Comparison of ENCODE assay signal across 12 cellular contexts in the genomic region with DNA sequence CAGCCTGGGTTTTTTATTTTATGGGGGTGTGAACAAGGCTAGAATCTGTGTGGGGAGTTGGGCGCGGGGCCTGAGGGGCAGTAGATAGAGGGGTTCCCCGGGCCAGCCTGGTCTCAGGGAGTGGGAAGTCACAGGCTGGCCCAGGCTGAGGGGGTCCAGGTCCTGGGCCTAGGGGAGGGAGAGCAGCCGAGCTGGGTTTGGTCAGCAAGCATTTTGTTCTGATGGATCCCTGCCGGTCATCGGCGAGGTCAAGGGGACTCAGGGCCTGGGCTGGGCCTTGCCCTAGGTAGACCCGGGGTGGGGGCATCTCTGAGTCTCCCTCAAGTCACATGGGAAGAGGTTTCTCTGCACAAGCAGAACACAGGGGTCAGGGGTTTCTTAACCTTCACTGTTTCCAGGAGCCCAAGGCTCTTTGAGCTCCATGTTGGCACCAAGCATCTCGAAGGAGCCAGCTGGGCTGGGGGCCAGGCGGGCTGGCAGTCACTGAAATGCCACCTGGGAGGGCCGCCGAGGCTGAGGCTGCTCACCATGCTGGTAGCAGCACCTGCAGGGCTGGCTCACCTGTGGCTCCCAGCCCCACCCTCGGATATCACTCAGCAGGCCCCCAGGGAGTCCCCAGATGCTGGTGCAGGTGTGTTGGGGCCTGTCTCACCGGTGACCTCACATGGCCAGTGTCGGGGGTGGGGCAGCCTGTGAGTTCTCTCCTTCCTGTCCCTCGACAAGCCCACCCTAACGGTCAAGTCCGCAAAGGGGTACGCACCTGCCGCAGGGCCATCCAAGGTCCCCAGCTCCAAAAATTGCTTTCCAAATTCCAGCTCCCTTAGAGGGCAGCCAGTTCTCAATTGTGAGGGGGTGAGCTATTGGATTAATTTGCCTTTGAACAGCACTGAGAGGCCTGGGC. TPM values are rescaled to one million over a fixed set of nuclear protein-coding genes. Genes with fewer than 3 reads are reported as not detected.
DNase-seq lines count a peak whose midpoint lies in the region; ATAC-seq, FAIRE-seq and TF ChIP-seq lines count a peak whose summit lies in the region.
"Had no signal": no experiment of that assay in that cellular context is flagged by ENCODE, and none has a peak within 500 bp of the region (broad histone marks: within the 10 kb centered on the region; RNA-seq: fewer than 3 reads in every experiment).

No MANE protein-coding gene starts in this region.

- no peak for TF ChIP-seq POLR2A in gastroesophageal sphincter (IDR thresholded peaks at IDR 0.05)

- no peak overlapping the region for H2AFZ ChIP-seq in keratinocyte (ENCODE audit: control insufficient read depth, low read length)

- H3K27me3 ChIP-seq in keratinocyte (ENCODE audit: control insufficient read depth, extremely low read depth, insufficient read depth, low read length) (no peaks in the 10 kb centered on the region), gastroesophageal sphincter (peaks cover 15% of the 10 kb centered on the region)

- H3K4me3 ChIP-seq in keratinocyte (ENCODE audit: control insufficient read depth in 2 of 3, extremely low read depth in 1 of 3, insufficient read depth in 2 of 3, low read depth in 1 of 3, low read length in 3 of 3), result no peak overlapping the region
- no peak overlapping the region for H3K4me3 ChIP-seq in gastroesophageal sphincter

- H3K79me2 ChIP-seq in keratinocyte (ENCODE audit: control insufficient read depth, insufficient read depth, low read length), result no peaks in the 10 kb centered on the region

- FAIRE-seq in keratinocyte (lab: Jason Lieb, UNC), result peak; percentile 48
- FAIRE-seq: endometrium, small intestine had no signal

- TF ChIP-seq RAD21 in Ishikawa (IDR thresholded peaks at IDR 0.05; ENCODE audit: low read depth), result no peak

- TF ChIP-seq EP300 in Ishikawa (IDR thresholded peaks at IDR 0.05; ENCODE audit: borderline replicate concordance) (0 out of 2 replicates have a peak, but pooled peaks have one; percentile 31), gastroesophageal sphincter (IDR thresholded peaks at IDR 0.05) (no peak)

- peaks cover 15 to 29% of the 10 kb centered on the region in 2 experiments for H3K36me3 ChIP-seq in keratinocyte (ENCODE audit: control insufficient read depth in 2 of 2, extremely low read depth in 1 of 2, insufficient read depth in 2 of 2, low read length in 2 of 2)
- peaks cover 0 to 35% of the 10 kb centered on the region in 2 donors for H3K36me3 ChIP-seq in gastroesophageal sphincter

- H3K4me2 ChIP-seq in keratinocyte (ENCODE audit: control insufficient read depth, extremely low read depth, insufficient read depth, low read depth, low read length), result no peak overlapping the region

- H3K9ac ChIP-seq in keratinocyte (ENCODE audit: control insufficient read depth, extremely low read depth, insufficient read depth, low read length), result no peak overlapping the region

- dilution Hi-C loops in keratinocyte (cut with MboI; ENCODE audit: extremely low pct_ligation_motif_present, low sequenced_read_pairs), result no loop called here

- TF ChIP-seq CTCF in keratinocyte (optimal IDR thresholded peaks at IDR 0.05 in 1 of 3, IDR thresholded peaks at IDR 0.05 in 1 of 3, conservative IDR thresholded peaks at IDR 0.05 in 1 of 3; ENCODE audit: extremely low read depth in 1 of 3, insufficient read depth in 2 of 3, low read length in 3 of 3) (peak in 1 of 3 experiments; percentile 0), gastroesophageal sphincter (IDR thresholded peaks at IDR 0.05) (no peak)

- H3K4me1 ChIP-seq in keratinocyte (ENCODE audit: control insufficient read depth, extremely low read depth, insufficient read depth, low read length) (peaks cover 50% of the 10 kb centered on the region), gastroesophageal sphincter (no peaks in the 10 kb centered on the region)

- ATAC-seq in GM19463 (IDR thresholded peaks at IDR 0.05; ENCODE audit: unreplicated experiment), result no peak
- ATAC-seq in HG03354 (IDR thresholded peaks at IDR 0.05; ENCODE audit: poor library complexity, severe bottlenecking, unreplicated experiment), result no peak
- ATAC-seq in gastroesophageal sphincter, result no peak

- H3K9me1 ChIP-seq in keratinocyte (ENCODE audit: control insufficient read depth, extremely low read depth, insufficient read depth, low read length), result no peaks in the 10 kb centered on the region

- H3K9me3 ChIP-seq in keratinocyte (ENCODE audit: control insufficient read depth, low read depth, low read length) (no peaks in the 10 kb centered on the region), gastroesophageal sphincter (no peaks in the 10 kb centered on the region)

- H3K27ac ChIP-seq in keratinocyte (ENCODE audit: control insufficient read depth, insufficient read depth, low read length) (peak overlapping the region; percentile 62), gastroesophageal sphincter (no peak overlapping the region)

- H4K20me1 ChIP-seq in keratinocyte (ENCODE audit: control insufficient read depth, extremely low read depth, insufficient read depth, low read length), result no peaks in the 10 kb centered on the region

- 59% methylated on average over 4 of the region's 20 CpGs; no CpG with 5 or more reads in 1 of the 2 donors for WGBS in gastroesophageal sphincter (ENCODE audit: low coverage in 1 of 2), 2 donors

- DNase-seq in NCI-H2081 (lab: John Stamatoyannopoulos, UW), result peak; percentile 8 to 77
- no peak for DNase-seq in NCI-H2081 treated with DMSO at 0.1 percent for 48 hours (lab: John Stamatoyannopoulos, UW)
- peak; percentile 74 for DNase-seq in activated CD8-positive, alpha-beta memory T cell treated with anti-CD3 and anti-CD28 coated beads, Interleukin-2, amount 50 U/mL, for 48 hours
- peak; percentile 74 for DNase-seq in keratinocyte (ENCODE audit: low read depth, low spot score)
- DNase-seq: small intestine; stimulated activated naive CD4-positive, alpha-beta T cell treated with Interleukin-2 at 50 U/mL for 16 hours; T1000 had no signal

TF ChIP-seq in Ishikawa, 13 proteins besides CTCF, POLR2A, EP300 and RAD21:
- TF ChIP-seq TCF12 (IDR thresholded peaks at IDR 0.05; ENCODE audit: low read depth), result peak; percentile 93
- TF ChIP-seq YY1 (IDR thresholded peaks at IDR 0.05; ENCODE audit: low read depth), result no peak
- no peak for TF ChIP-seq EGR1 (IDR thresholded peaks at IDR 0.05)
- no peak for TF ChIP-seq TEAD4 (IDR thresholded peaks at IDR 0.05)
- TF ChIP-seq ZBTB7A (IDR thresholded peaks at IDR 0.05; ENCODE audit: low read depth), result no peak; the same call in 1 of the 2 replicates
- no peak for TF ChIP-seq FOXM1 (IDR thresholded peaks at IDR 0.05; ENCODE audit: borderline replicate concordance, low read depth)
- TF ChIP-seq, protein P1, sequence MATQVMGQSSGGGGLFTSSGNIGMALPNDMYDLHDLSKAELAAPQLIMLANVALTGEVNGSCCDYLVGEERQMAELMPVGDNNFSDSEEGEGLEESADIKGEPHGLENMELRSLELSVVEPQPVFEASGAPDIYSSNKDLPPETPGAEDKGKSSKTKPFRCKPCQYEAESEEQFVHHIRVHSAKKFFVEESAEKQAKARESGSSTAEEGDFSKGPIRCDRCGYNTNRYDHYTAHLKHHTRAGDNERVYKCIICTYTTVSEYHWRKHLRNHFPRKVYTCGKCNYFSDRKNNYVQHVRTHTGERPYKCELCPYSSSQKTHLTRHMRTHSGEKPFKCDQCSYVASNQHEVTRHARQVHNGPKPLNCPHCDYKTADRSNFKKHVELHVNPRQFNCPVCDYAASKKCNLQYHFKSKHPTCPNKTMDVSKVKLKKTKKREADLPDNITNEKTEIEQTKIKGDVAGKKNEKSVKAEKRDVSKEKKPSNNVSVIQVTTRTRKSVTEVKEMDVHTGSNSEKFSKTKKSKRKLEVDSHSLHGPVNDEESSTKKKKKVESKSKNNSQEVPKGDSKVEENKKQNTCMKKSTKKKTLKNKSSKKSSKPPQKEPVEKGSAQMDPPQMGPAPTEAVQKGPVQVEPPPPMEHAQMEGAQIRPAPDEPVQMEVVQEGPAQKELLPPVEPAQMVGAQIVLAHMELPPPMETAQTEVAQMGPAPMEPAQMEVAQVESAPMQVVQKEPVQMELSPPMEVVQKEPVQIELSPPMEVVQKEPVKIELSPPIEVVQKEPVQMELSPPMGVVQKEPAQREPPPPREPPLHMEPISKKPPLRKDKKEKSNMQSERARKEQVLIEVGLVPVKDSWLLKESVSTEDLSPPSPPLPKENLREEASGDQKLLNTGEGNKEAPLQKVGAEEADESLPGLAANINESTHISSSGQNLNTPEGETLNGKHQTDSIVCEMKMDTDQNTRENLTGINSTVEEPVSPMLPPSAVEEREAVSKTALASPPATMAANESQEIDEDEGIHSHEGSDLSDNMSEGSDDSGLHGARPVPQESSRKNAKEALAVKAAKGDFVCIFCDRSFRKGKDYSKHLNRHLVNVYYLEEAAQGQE (IDR thresholded peaks at IDR 0.05; ENCODE audit: low read depth), result no peak
- TF ChIP-seq, protein P2, sequence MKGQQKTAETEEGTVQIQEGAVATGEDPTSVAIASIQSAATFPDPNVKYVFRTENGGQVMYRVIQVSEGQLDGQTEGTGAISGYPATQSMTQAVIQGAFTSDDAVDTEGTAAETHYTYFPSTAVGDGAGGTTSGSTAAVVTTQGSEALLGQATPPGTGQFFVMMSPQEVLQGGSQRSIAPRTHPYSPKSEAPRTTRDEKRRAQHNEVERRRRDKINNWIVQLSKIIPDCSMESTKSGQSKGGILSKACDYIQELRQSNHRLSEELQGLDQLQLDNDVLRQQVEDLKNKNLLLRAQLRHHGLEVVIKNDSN (IDR thresholded peaks at IDR 0.05), result no peak
- no peak for TF ChIP-seq CREB1 (IDR thresholded peaks at IDR 0.05; ENCODE audit: low read depth)
- peak; percentile 39 for TF ChIP-seq NFIC (IDR thresholded peaks at IDR 0.05)
- TF ChIP-seq TAF1 (IDR thresholded peaks at IDR 0.05; ENCODE audit: low read depth), result no peak
- TF ChIP-seq, protein P3, sequence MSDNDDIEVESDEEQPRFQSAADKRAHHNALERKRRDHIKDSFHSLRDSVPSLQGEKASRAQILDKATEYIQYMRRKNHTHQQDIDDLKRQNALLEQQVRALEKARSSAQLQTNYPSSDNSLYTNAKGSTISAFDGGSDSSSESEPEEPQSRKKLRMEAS (IDR thresholded peaks at IDR 0.05), result no peak
- no peak for TF ChIP-seq CEBPB (IDR thresholded peaks at IDR 0.05)

RNA-seq across cellular contexts. Expression of a gene that starts 41.0 kb away (rescaled TPM):
- polyA plus RNA-seq in keratinocyte, result 110 to 326 TPM (median 114 TPM) in 3 replicates
- 29.9 TPM for polyA plus RNA-seq in keratinocyte (2011; ENCODE audit: low read depth)
- polyA plus RNA-seq in keratinocyte (2011; cell fraction: cytosol; rRNA removed), result 116 and 170 TPM in 2 replicates
- polyA plus RNA-seq in keratinocyte (2011; cell fraction: nucleus; rRNA removed), result 485 and 588 TPM in 2 replicates
- 227 and 536 TPM in 2 replicates for polyA plus RNA-seq in keratinocyte (2012; ENCODE audit: low replicate concordance)
- polyA minus RNA-seq in keratinocyte, result 188 to 879 TPM (median 193 TPM) in 3 replicates
- 339 TPM for polyA minus RNA-seq in keratinocyte (2011; cell fraction: cytosol; rRNA and poly(A)+ RNA removed)
- polyA minus RNA-seq in keratinocyte (2011; cell fraction: nucleus; rRNA and poly(A)+ RNA removed), result 418 and 454 TPM in 2 replicates
- 10 to 100 TPM in 1 of 4 donors, 1 to 10 TPM in 3; 3.1 to 10.4 (median 6.0) TPM for total RNA-seq in gastroesophageal sphincter
